In the genomic region with DNA sequence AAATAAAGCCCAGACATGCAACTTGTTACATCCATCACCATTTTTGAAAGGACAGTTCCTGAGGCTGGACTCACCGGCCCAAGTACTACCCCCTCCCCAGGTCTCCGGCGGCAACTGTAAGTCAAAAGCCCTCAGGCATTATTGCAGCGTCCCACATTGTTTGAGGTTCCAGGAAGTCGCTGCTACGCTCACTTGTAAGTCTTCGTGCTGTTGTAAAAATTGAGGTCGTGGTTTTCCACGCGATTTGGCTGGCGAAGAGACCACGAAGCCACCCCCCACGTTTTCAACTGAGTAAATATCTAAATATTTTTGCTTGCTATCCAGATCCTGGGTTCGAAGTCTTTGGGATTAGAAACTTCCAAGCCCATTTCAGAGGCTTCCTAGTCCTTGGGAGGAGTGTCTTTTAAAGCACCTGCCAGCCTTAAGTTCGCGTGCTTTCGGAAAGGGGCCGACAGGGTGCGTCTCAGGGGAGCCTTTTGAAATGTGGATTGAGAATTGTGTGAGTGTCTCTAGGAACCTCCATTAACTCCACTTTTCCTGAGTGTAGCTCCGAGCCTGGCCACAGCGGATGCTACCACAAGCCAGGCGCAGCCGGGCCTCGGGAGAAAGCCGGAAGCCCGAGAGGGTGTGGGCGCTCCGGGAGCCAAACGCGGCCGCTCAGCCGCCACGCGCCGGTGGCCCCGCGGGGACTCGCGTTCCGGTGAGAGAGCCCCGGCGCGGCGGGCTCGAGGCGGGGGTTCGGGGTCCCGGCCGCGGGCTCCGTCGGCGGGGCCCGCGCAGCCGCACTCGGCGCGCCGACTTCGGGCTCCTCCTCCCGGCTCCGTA, we compare ENCODE assay signal across 1 cellular context.
A peak's percentile ranks its signal among the peaks of the same experiment; 100 is the strongest.
TF ChIP-seq lines count a peak whose summit lies in the region.

Gene FNDC3A (plus strand): TSS at position 812 of the 825 bp plus-strand sequence. CDS start 30,279 bp downstream, outside the sequence.

TF ChIP-seq in GM12878, 131 proteins besides CTCF, POLR2A, EP300 and RAD21 (continued from another document):
- TF ChIP-seq SMAD5 (IDR thresholded peaks at IDR 0.05; ENCODE audit: low read depth) (no peak), NRF1 (conservative IDR thresholded peaks at IDR 0.05; ENCODE audit: low read depth, low read length) (peak; percentile 48), TCF3 (IDR thresholded peaks at IDR 0.05; ENCODE audit: borderline replicate concordance, insufficient read depth, low read depth, low read length) (peak; percentile 18; the same call in 1 of the 2 replicates), RB1 (IDR thresholded peaks at IDR 0.05; ENCODE audit: borderline replicate concordance) (no peak), ZBED1 (IDR thresholded peaks at IDR 0.05; ENCODE audit: borderline replicate concordance) (no peak), BACH1 (IDR thresholded peaks at IDR 0.05; ENCODE audit: borderline replicate concordance) (peak; percentile 86), BCL3 (IDR thresholded peaks at IDR 0.05; ENCODE audit: borderline replicate concordance, insufficient read depth, low read depth, low read length, poor library complexity, severe bottlenecking) (no peak), ZNF217 (IDR thresholded peaks at IDR 0.05) (peak; percentile 53; the same call in 1 of the 2 replicates), CREB1 (IDR thresholded peaks at IDR 0.05; ENCODE audit: low read depth) (no peak), PAX5 (IDR thresholded peaks at IDR 0.05; ENCODE audit: borderline replicate concordance, low read depth, low read length) (peak; percentile 54; the same call in 1 of the 2 replicates), SMARCA5 (IDR thresholded peaks at IDR 0.05) (peak; percentile 78), ZBTB4 (CRISPR knock-in tag; IDR thresholded peaks at IDR 0.05) (no peak), EED (IDR thresholded peaks at IDR 0.05; ENCODE audit: low read depth) (peak; percentile 38; the same call in 1 of the 2 replicates)
